In the genomic region with DNA sequence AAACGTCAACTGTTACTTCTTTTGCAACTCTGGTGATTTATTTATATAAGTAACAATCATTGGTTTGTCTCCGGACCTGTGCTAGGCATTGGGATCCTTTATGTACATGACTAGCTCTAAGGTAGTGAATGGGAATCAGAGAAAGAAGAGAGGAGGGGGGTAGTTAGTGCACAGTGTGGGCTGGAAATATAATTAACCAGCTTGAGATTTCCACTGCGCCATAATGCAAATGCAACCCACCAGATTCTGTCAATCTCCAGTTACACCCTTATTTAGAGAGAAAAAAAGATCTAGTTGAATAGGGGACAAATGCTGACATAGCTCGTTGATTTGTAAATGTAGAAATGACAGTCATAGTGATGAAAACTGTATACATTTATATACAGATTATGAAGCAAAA, we compare ENCODE assay signal across 9 cellular contexts.
"Had no signal": no experiment of that assay in that cellular context is flagged by ENCODE, and none has a peak within 500 bp of the region (broad histone marks: within the 10 kb centered on the region; RNA-seq: fewer than 3 reads in every experiment).

No MANE protein-coding gene starts in this region.

- H3K4me3 ChIP-seq: GM23248, HAP-1 had no signal

- ATAC-seq: HCT116, HepG2 had no signal

- H3K9me3 Mint-ChIP-seq: HFFc6, IgD-negative memory B cell had no signal

- DNase-seq: GM23248, H7, HFFc6, KG1 had no signal

- H3K9ac ChIP-seq: GM23248 had no signal

- H3K4me3 Mint-ChIP-seq: HFFc6, IgD-negative memory B cell had no signal

- H3K27ac ChIP-seq: GM23248, HL-60 had no signal

- H3K9me3 ChIP-seq: HAP-1 had no signal

- H3K27ac Mint-ChIP-seq: HFFc6, IgD-negative memory B cell had no signal

- H3K36me3 ChIP-seq: HAP-1 had no signal

- H3K4me1 ChIP-seq: HAP-1 had no signal

- H2AFZ ChIP-seq: GM23248 had no signal
